1 cellular context compared by ENCODE assay signal in genomic region chr3:157136647-157137387, GRCh38.
TF ChIP-seq lines count a peak whose summit lies in the region.

No MANE protein-coding gene starts in this region.

TF ChIP-seq in HepG2, 621 proteins besides CTCF, POLR2A, EP300 and RAD21 (continued from another document):
- 0 out of 2 replicates have a peak, but pooled peaks have one; percentile 6 for TF ChIP-seq USF2 (IDR thresholded peaks at IDR 0.05; ENCODE audit: low read depth, low read length)
- peak; percentile 50; the same call in 1 of the 2 replicates for TF ChIP-seq USF2 (CRISPR knock-in tag; IDR thresholded peaks at IDR 0.05; ENCODE audit: borderline replicate concordance)
- TF ChIP-seq HBP1 (CRISPR knock-in tag; IDR thresholded peaks at IDR 0.05; ENCODE audit: low read depth), result peak; percentile 18; the same call in 1 of the 2 replicates
- no peak for TF ChIP-seq NCOA5 (CRISPR knock-in tag; IDR thresholded peaks at IDR 0.05)
